Comparison of ENCODE assay signal across 12 cellular contexts in genomic region chr15:42493694-42494093, GRCh38. TPM values are rescaled to one million over a fixed set of nuclear protein-coding genes. Genes with fewer than 3 reads are reported as not detected.
DNase-seq lines count a peak whose midpoint lies in the region; ATAC-seq, FAIRE-seq and TF ChIP-seq lines count a peak whose summit lies in the region.
"Had no signal": no experiment of that assay in that cellular context is flagged by ENCODE, and none has a peak within 500 bp of the region (broad histone marks: within the 10 kb centered on the region; RNA-seq: fewer than 3 reads in every experiment).

No MANE protein-coding gene starts in this region.

- no TSS peak for BruUV-seq in A673 (replicated peaks; lab: Mats Ljungman, UMichigan)

- H3K9me3 Mint-ChIP-seq in activated CD8-positive, alpha-beta T cell treated with anti-CD3 and anti-CD28 coated beads, Interleukin-2, amount 10 ng/mL, durations not matched to agents 7 days and 5 days (ENCODE audit: insufficient read depth): no peaks in the 10 kb centered on the region

- peaks cover 4% of the 10 kb centered on the region for H3K36me3 ChIP-seq in A673 (ENCODE audit: insufficient read depth, low read length, poor library complexity, severe bottlenecking)
- H3K36me3 ChIP-seq in kidney (ENCODE audit: control insufficient read depth in 1 of 2, insufficient read depth in 2 of 2, low read length in 2 of 2): no peaks in the 10 kb centered on the region

- POLR2A ChIA-PET in A673 (lab: Charles Lee; ENCODE audit: low non-redundant PET): no interaction called here
- POLR2A ChIA-PET in activated CD8-positive, alpha-beta T cell treated with anti-CD3 and anti-CD28 coated beads, Interleukin-2, amount 10 ng/mL, durations not matched to agents 7 days and 5 days (lab: Charles Lee): no interaction called here

- H3K4me3 ChIP-seq in A673 (ENCODE audit: low read depth, low read length, poor library complexity, severe bottlenecking) (no peak overlapping the region), HL-60 (replicated peaks; ENCODE audit: insufficient read depth, low read length) (0 out of 2 replicates have a peak overlapping the region, but pooled peaks have one; percentile 9), mononuclear cell (ENCODE audit: low read length) (peak overlapping the region; percentile 27), kidney (ENCODE audit: low read length in 2 of 2) (no peak overlapping the region)

- H3K36me3 Mint-ChIP-seq in activated CD8-positive, alpha-beta T cell treated with anti-CD3 and anti-CD28 coated beads, Interleukin-2, amount 10 ng/mL, durations not matched to agents 7 days and 5 days (ENCODE audit: low read depth): peaks cover 8% of the 10 kb centered on the region

- CTCF ChIA-PET in A673 (lab: Charles Lee): no interaction called here
- CTCF ChIA-PET in activated CD8-positive, alpha-beta T cell treated with anti-CD3 and anti-CD28 coated beads, Interleukin-2, amount 10 ng/mL, durations not matched to agents 7 days and 5 days (lab: Charles Lee): no interaction called here

- no peak for ATAC-seq in activated CD8-positive, alpha-beta T cell treated with anti-CD3 and anti-CD28 coated beads, Interleukin-2, amount 10 ng/mL, durations not matched to agents 7 days and 5 days
- ATAC-seq in omental fat pad (ENCODE audit: low FRiP score) (no peak), HG03095 (IDR thresholded peaks at IDR 0.05; ENCODE audit: unreplicated experiment) (no peak)

- no peaks in the 10 kb centered on the region for H3K27me3 Mint-ChIP-seq in activated CD8-positive, alpha-beta T cell treated with anti-CD3 and anti-CD28 coated beads, Interleukin-2, amount 10 ng/mL, durations not matched to agents 7 days and 5 days (ENCODE audit: low read depth)

- H3K4me1 Mint-ChIP-seq in activated CD8-positive, alpha-beta T cell treated with anti-CD3 and anti-CD28 coated beads, Interleukin-2, amount 10 ng/mL, durations not matched to agents 7 days and 5 days (ENCODE audit: low read depth): peaks cover 51% of the 10 kb centered on the region

- no peak overlapping the region for H3K9ac ChIP-seq in kidney (ENCODE audit: low read length in 2 of 2)

- H3K27ac Mint-ChIP-seq in activated CD8-positive, alpha-beta T cell treated with anti-CD3 and anti-CD28 coated beads, Interleukin-2, amount 10 ng/mL, durations not matched to agents 7 days and 5 days: peak overlapping the region; percentile 2

- no peak for TF ChIP-seq CTCF in A673 (conservative IDR thresholded peaks at IDR 0.05; ENCODE audit: low read depth, low read length)
- no peak for TF ChIP-seq CTCF in HL-60 (IDR thresholded peaks at IDR 0.05; ENCODE audit: insufficient read depth, low read length)
- TF ChIP-seq CTCF in omental fat pad (IDR thresholded peaks at IDR 0.05): no peak
- no peak for TF ChIP-seq CTCF in kidney (IDR thresholded peaks at IDR 0.05; ENCODE audit: borderline replicate concordance, extremely low read depth, insufficient read depth)

- H3K27me3 ChIP-seq in A673 (replicated peaks; ENCODE audit: insufficient read depth, low read depth, low read length, poor library complexity) (no peaks in the 10 kb centered on the region), HL-60 (ENCODE audit: insufficient read depth, poor library complexity, severe bottlenecking) (no peaks in the 10 kb centered on the region), mononuclear cell (ENCODE audit: insufficient read depth, low read length) (no peaks in the 10 kb centered on the region)

- DNase-seq in A673 (ENCODE audit: low spot score) (no peak), HL-60 (ENCODE audit: low read depth in 1 of 2, low spot score in 1 of 2) (peak; percentile 19 to 25), omental fat pad (ENCODE audit: low spot score) (no peak), kidney (no peak), NCI-H2081 (lab: John Stamatoyannopoulos, UW) (no peak)
- DNase-seq in activated CD8-positive, alpha-beta T cell treated with anti-CD3 and anti-CD28 coated beads, Interleukin-2, amount 10 ng/mL, durations not matched to agents 7 days and 5 days: no peak
- DNase-seq: activated CD4-positive, alpha-beta T cell treated with anti-CD3 and anti-CD28 coated beads for 48 hours; DMS 273 treated with DMSO at 0.1 percent for 48 hours; effector memory CD4-positive, alpha-beta T cell; NCI-H1694 had no signal

- H3K4me3 Mint-ChIP-seq in activated CD8-positive, alpha-beta T cell treated with anti-CD3 and anti-CD28 coated beads, Interleukin-2, amount 10 ng/mL, durations not matched to agents 7 days and 5 days: no peak overlapping the region

- intact Hi-C loops in A673 (cut with micrococcal nuclease; ENCODE audit: unreplicated experiment): loop anchor here (10.0 kb wide), 1 partner anchor 161 kb away; no protein-coding TSS in a partner anchor
- intact Hi-C loops in kidney (cut with DNase I): no loop called here

- H3K9me3 ChIP-seq in A673 (ENCODE audit: low read depth, low read length, poor library complexity, severe bottlenecking) (no peaks in the 10 kb centered on the region), mononuclear cell (ENCODE audit: low read depth, low read length) (no peaks in the 10 kb centered on the region), kidney (ENCODE audit: control insufficient read depth in 1 of 2, low read length in 2 of 2) (no peaks in the 10 kb centered on the region)

- H3K4me1 ChIP-seq in A673 (ENCODE audit: insufficient read depth, low read length, poor library complexity, severe bottlenecking) (peaks cover 11% of the 10 kb centered on the region), mononuclear cell (ENCODE audit: insufficient read depth, low read length) (peaks cover 84% of the 10 kb centered on the region), kidney (ENCODE audit: control insufficient read depth in 1 of 2, insufficient read depth in 1 of 2, low read depth in 1 of 2, low read length in 2 of 2) (peaks cover 9 to 12% of the 10 kb centered on the region in 2 donors)

- FAIRE-seq in kidney (lab: Jason Lieb, UNC): no peak

- H3K27ac ChIP-seq in A673 (ENCODE audit: low read depth, low read length, poor library complexity, severe bottlenecking): peak overlapping the region; percentile 89
- H3K27ac ChIP-seq in HL-60 (replicated peaks): peak overlapping the region; percentile 59
- H3K27ac ChIP-seq in kidney (ENCODE audit: low read depth in 2 of 2, low read length in 2 of 2): peak overlapping the region in 1 of 2 donors; percentile 49

RNA-seq across cellular contexts. Expression of gene SNAP23, which starts 1.7 kb away (rescaled TPM):
- total RNA-seq in A673 (2021): 112 and 124 TPM in 2 replicates
- total RNA-seq in activated CD8-positive, alpha-beta T cell treated with anti-CD3 and anti-CD28 coated beads, Interleukin-2, amount 10 ng/mL, durations not matched to agents 7 days and 5 days: 10 to 100 TPM; 49.0 to 54.2 TPM
- 84.8 TPM for total RNA-seq in mononuclear cell
- total RNA-seq in omental fat pad: 10 to 100 TPM; 52.2 to 89.6 (median 81.7) TPM
- 55.0 TPM for total RNA-seq in kidney
- 34.1 TPM for polyA plus RNA-seq in kidney (ENCODE audit: insufficient read depth, low read depth, low replicate concordance)

RNA-seq across cellular contexts. Expression of gene ZNF106, which starts 2.8 kb away (rescaled TPM):
- total RNA-seq in A673 (2021) (98.1 and 102 TPM in 2 replicates), mononuclear cell (70.6 TPM), omental fat pad (100 to 1,000 TPM in 1 of 4 donors, 10 to 100 TPM in 3; 85.6 to 105 (median 93.7) TPM), kidney (52.0 TPM)
- 10 to 100 TPM; 42.2 to 43.3 TPM for total RNA-seq in activated CD8-positive, alpha-beta T cell treated with anti-CD3 and anti-CD28 coated beads, Interleukin-2, amount 10 ng/mL, durations not matched to agents 7 days and 5 days
- 7.2 TPM for polyA plus RNA-seq in kidney (ENCODE audit: insufficient read depth, low read depth, low replicate concordance)

RNA-seq across cellular contexts. Expression of gene LRRC57, which starts 54.9 kb away (rescaled TPM):
- 28.7 and 32.7 TPM in 2 replicates for total RNA-seq in A673 (2021)
- 10 to 100 TPM; 28.2 to 30.4 TPM for total RNA-seq in activated CD8-positive, alpha-beta T cell treated with anti-CD3 and anti-CD28 coated beads, Interleukin-2, amount 10 ng/mL, durations not matched to agents 7 days and 5 days
- total RNA-seq in mononuclear cell: 23.9 TPM
- total RNA-seq in omental fat pad: 10 to 100 TPM; 12.1 to 26.6 (median 19.3) TPM
- 21.1 TPM for total RNA-seq in kidney
- polyA plus RNA-seq in kidney (ENCODE audit: insufficient read depth, low read depth, low replicate concordance): 8.6 TPM

RNA-seq across cellular contexts. Expression of gene HAUS2, which starts 54.9 kb away (rescaled TPM):
- total RNA-seq in A673 (2021) (39.5 and 44.1 TPM in 2 replicates), mononuclear cell (31.8 TPM), omental fat pad (10 to 100 TPM; 24.6 to 41.9 (median 28.6) TPM), kidney (17.4 TPM)
- 10 to 100 TPM; 42.2 to 44.7 TPM for total RNA-seq in activated CD8-positive, alpha-beta T cell treated with anti-CD3 and anti-CD28 coated beads, Interleukin-2, amount 10 ng/mL, durations not matched to agents 7 days and 5 days
- polyA plus RNA-seq in kidney (ENCODE audit: insufficient read depth, low read depth, low replicate concordance): 6.6 TPM

Comparison
In these comparisons a context has a peak if more than half of its experiments do, and no peak if none do; other contexts are left out.
1. DNase-seq: peak in HL-60 (2 of 2); none in A673 (single experiment), activated CD8-positive, alpha-beta T cell treated with anti-CD3 and anti-CD28 coated beads, Interleukin-2, amount 10 ng/mL, durations not matched to agents 7 days and 5 days (single experiment), omental fat pad (single experiment), kidney (single experiment) and NCI-H2081 (0 of 2).
2. H3K4me3 ChIP-seq: peak in HL-60 (single experiment) and mononuclear cell (single experiment); none in A673 (single experiment) and kidney (0 of 2).